ENCODE assay signal across 28 cellular contexts in genomic region chr9:108568093-108568492, GRCh38.
DNase-seq lines count a peak whose midpoint lies in the region; ATAC-seq, FAIRE-seq and TF ChIP-seq lines count a peak whose summit lies in the region.
"Had no signal": no experiment of that assay in that cellular context is flagged by ENCODE, and none has a peak within 500 bp of the region (broad histone marks: within the 10 kb centered on the region; RNA-seq: fewer than 3 reads in every experiment).

No MANE protein-coding gene starts in this region.

- intact Hi-C loops in kidney (cut with DNase I), result loop anchor here (5.0 kb wide), 1 partner anchor 1101 kb away; no protein-coding TSS in a partner anchor
- intact Hi-C loops in spleen (cut with DNase I; ENCODE audit: low total_unique reads), result no loop called here

- H3K27ac ChIP-seq in C4-2B (peak overlapping the region; percentile 70; the same call in 1 of the 2 replicates), VCaP (peak overlapping the region; percentile 76), kidney (ENCODE audit: low read depth in 2 of 2, low read length in 2 of 2) (no peak overlapping the region), spleen (no peak overlapping the region)
- H3K27ac ChIP-seq: body of pancreas, KMS-11, tibial artery, vagina had no signal

- H3K36me3 ChIP-seq in kidney (ENCODE audit: control insufficient read depth in 1 of 2, insufficient read depth in 2 of 2, low read length in 2 of 2) (no peaks in the 10 kb centered on the region), spleen (no peaks in the 10 kb centered on the region)
- H3K36me3 ChIP-seq: tibial artery, vagina had no signal

- H3K4me1 ChIP-seq in kidney (ENCODE audit: control insufficient read depth in 1 of 2, insufficient read depth in 1 of 2, low read depth in 1 of 2, low read length in 2 of 2), result no peaks in the 10 kb centered on the region
- no peaks in the 10 kb centered on the region for H3K4me1 ChIP-seq in spleen
- H3K4me1 ChIP-seq: body of pancreas had no signal

- 79 to 88% (median 86%) methylated on average over 3 of the region's 3 CpGs for WGBS in spleen, 5 donors

- peak; percentile 69 for DNase-seq in NCI-H1105 treated with DMSO at 0.1 percent for 48 hours (lab: John Stamatoyannopoulos, UW)
- DNase-seq in left lobe of liver (ENCODE audit: low spot score), result no peak
- no peak for DNase-seq in AG08396 (ENCODE audit: low spot score)
- no peak for DNase-seq in kidney
- no peak for DNase-seq in spleen
- DNase-seq: activated CD4-positive, alpha-beta memory T cell treated with anti-CD3 and anti-CD28 coated beads for 36 hours; activated CD4-positive, alpha-beta T cell treated with anti-CD3 and anti-CD28 coated beads for 1 hour; activated naive CD4-positive, alpha-beta T cell; activated T-cell treated with anti-CD3 and anti-CD28 coated beads, Interleukin-2, amount 50 U/mL, for 72 hours; body of pancreas; CD8-positive, alpha-beta T cell; left ventricle myocardium superior; naive B cell; NCI-H1436 treated with DMSO at 0.1 percent for 48 hours; NCI-H524; SIG-M5; stimulated activated CD4-positive, alpha-beta T cell treated with anti-CD3 and anti-CD28 coated beads, Interleukin-4, amount 100 ng/mL, for 1 hour; tibial artery had no signal

- no peak for FAIRE-seq in kidney (lab: Jason Lieb, UNC)
- FAIRE-seq: frontal cortex, GM18507, H54, RCC 7860 had no signal

- H3K4me3 ChIP-seq in kidney (ENCODE audit: low read length in 2 of 2) (no peak overlapping the region), spleen (no peak overlapping the region)
- H3K4me3 ChIP-seq: body of pancreas, tibial artery, vagina had no signal

- ATAC-seq in left lobe of liver (peak; percentile 15), GM21619 (IDR thresholded peaks at IDR 0.05; ENCODE audit: unreplicated experiment) (no peak)
- ATAC-seq: activated T-cell treated with anti-CD3 and anti-CD28 coated beads, Interleukin-2, amount 50 U/mL, for 72 hours; body of pancreas; CD8-positive, alpha-beta T cell; left ventricle myocardium superior; sciatic nerve had no signal

- no peak overlapping the region for H3K9ac ChIP-seq in kidney (ENCODE audit: low read length in 2 of 2)
- H3K9ac ChIP-seq: KMS-11 had no signal

- no peak for TF ChIP-seq POLR2A in spleen (IDR thresholded peaks at IDR 0.05)

- no peaks in the 10 kb centered on the region for H3K9me3 ChIP-seq in kidney (ENCODE audit: control insufficient read depth in 1 of 2, low read length in 2 of 2)
- no peaks in the 10 kb centered on the region for H3K9me3 ChIP-seq in spleen
- H3K9me3 ChIP-seq: body of pancreas, tibial artery, vagina had no signal

- TF ChIP-seq CTCF in C4-2B (conservative IDR thresholded peaks at IDR 0.05) (no peak), VCaP (conservative IDR thresholded peaks at IDR 0.05) (no peak), kidney (IDR thresholded peaks at IDR 0.05; ENCODE audit: borderline replicate concordance, extremely low read depth, insufficient read depth) (no peak), spleen (IDR thresholded peaks at IDR 0.05 in 8 of 11, conservative IDR thresholded peaks at IDR 0.05 in 3 of 11) (no peak)

- H3K27me3 ChIP-seq in spleen (replicated peaks in 1 of 7), result no peaks in the 10 kb centered on the region
- H3K27me3 ChIP-seq: body of pancreas, tibial artery, vagina had no signal

Comparison
In these comparisons a context has a peak if more than half of its experiments do, and no peak if none do; other contexts are left out.
1. H3K27ac ChIP-seq: peak in C4-2B (single experiment) and VCaP (single experiment); none in kidney (0 of 2) and spleen (0 of 8).